In genomic region chr16:71870818-71871217, GRCh38 we compare ENCODE assay signal across 28 cellular contexts.
"Had no signal": no experiment of that assay in that cellular context is flagged by ENCODE, and none has a peak within 500 bp of the region (broad histone marks: within the 10 kb centered on the region; RNA-seq: fewer than 3 reads in every experiment).

No MANE protein-coding gene starts in this region.

- H3K27ac Mint-ChIP-seq: immature natural killer cell; naive thymus-derived CD8-positive, alpha-beta T cell; nephron; stimulated activated naive CD8-positive, alpha-beta T cell treated with anti-CD3 and anti-CD28 coated beads, Interleukin-15, amount 100 ng/mL, for 72 hours; type B pancreatic cell had no signal

- H3K9me3 Mint-ChIP-seq: immature natural killer cell; naive thymus-derived CD8-positive, alpha-beta T cell; nephron; neural crest cell; stimulated activated naive CD8-positive, alpha-beta T cell treated with anti-CD3 and anti-CD28 coated beads, Interleukin-15, amount 100 ng/mL, for 72 hours; type B pancreatic cell had no signal

- H3K27ac ChIP-seq: left lung, lower lobe of right lung, pancreas, prostate gland, skin epidermis, tibial nerve, uterus had no signal

- H3K9me3 ChIP-seq: left lung, lower lobe of right lung, pancreas, prostate gland, tibial nerve, uterus had no signal

- H3K36me3 ChIP-seq: pancreas, prostate gland, uterus had no signal

- ATAC-seq: left colon; left lung; lower lobe of right lung; naive thymus-derived CD8-positive, alpha-beta T cell; pancreas; right cardiac atrium; sciatic nerve; stimulated activated naive CD8-positive, alpha-beta T cell treated with anti-CD3 and anti-CD28 coated beads, Interleukin-15, amount 100 ng/mL, for 72 hours had no signal

- DNase-seq: immature natural killer cell; kidney; left colon; left lung; lower lobe of right lung; mammary epithelial cell; mesenchymal stem cell; naive thymus-derived CD8-positive, alpha-beta T cell; nucleus accumbens; pancreas; posterior cingulate gyrus; retina; right cardiac atrium; stimulated activated CD4-positive, alpha-beta T cell treated with anti-CD3 and anti-CD28 coated beads, Interleukin-12 subunit alpha, Interleukin-12 subunit beta, amount 100 ng/mL, for 4 hours; stimulated activated CD4-positive, alpha-beta T cell treated with anti-CD3 and anti-CD28 coated beads, Interleukin-15, amount 100 ng/mL, for 24 hours; stimulated activated CD4-positive, alpha-beta T cell treated with anti-CD3 and anti-CD28 coated beads, Interleukin-2, amount 100 ng/mL, for 24 hours; stimulated activated CD4-positive, alpha-beta T cell treated with anti-CD3 and anti-CD28 coated beads, Interleukin-4, amount 100 ng/mL, for 1 hour; stimulated activated naive CD4-positive, alpha-beta T cell treated with Interleukin-2 at 50 U/mL for 16 hours; stimulated activated naive CD8-positive, alpha-beta T cell treated with anti-CD3 and anti-CD28 coated beads, Interleukin-15, amount 100 ng/mL, for 72 hours; substantia nigra; uterus had no signal

- H3K27me3 ChIP-seq: left lung, pancreas, tibial nerve, uterus had no signal

- H3K4me1 ChIP-seq: left lung, lower lobe of right lung, pancreas, prostate gland, tibial nerve, uterus had no signal

- H3K27me3 Mint-ChIP-seq: naive thymus-derived CD8-positive, alpha-beta T cell; stimulated activated naive CD8-positive, alpha-beta T cell treated with anti-CD3 and anti-CD28 coated beads, Interleukin-15, amount 100 ng/mL, for 72 hours; type B pancreatic cell had no signal

- H3K4me1 Mint-ChIP-seq: immature natural killer cell, nephron, neural crest cell had no signal

- H3K4me3 Mint-ChIP-seq: immature natural killer cell; naive thymus-derived CD8-positive, alpha-beta T cell; nephron; neural crest cell; stimulated activated naive CD8-positive, alpha-beta T cell treated with anti-CD3 and anti-CD28 coated beads, Interleukin-15, amount 100 ng/mL, for 72 hours; type B pancreatic cell had no signal

- H3K4me3 ChIP-seq: left lung, lower lobe of right lung, pancreas, prostate gland, skin epidermis, tibial nerve, uterus had no signal
